Comparison of ENCODE assay signal across 26 cellular contexts in genomic region chr2:121231385-121232000, GRCh38.
"Had no signal": no experiment of that assay in that cellular context is flagged by ENCODE, and none has a peak within 500 bp of the region (broad histone marks: within the 10 kb centered on the region; RNA-seq: fewer than 3 reads in every experiment).

No MANE protein-coding gene starts in this region.

- H3K4me3 ChIP-seq: adrenal gland, breast epithelium had no signal

- DNase-seq: activated B cell treated with CpG ODN at 0.5 μM for 24 hours; activated CD4-positive, alpha-beta memory T cell treated with anti-CD3 and anti-CD28 coated beads for 36 hours; activated CD4-positive, alpha-beta T cell treated with anti-CD3 and anti-CD28 coated beads, Interleukin-2, amount 10 ng/mL, durations not matched to agents 7 days and 5 days; activated naive CD4-positive, alpha-beta T cell treated with anti-CD3 and anti-CD28 coated beads, Interleukin-2, amount 50 U/mL, for 16 hours; activated naive CD8-positive, alpha-beta T cell treated with anti-CD3 and anti-CD28 coated beads, Interleukin-2, amount 10 ng/mL, durations not matched to agents 7 days and 5 days; activated T-cell treated with anti-CD3 and anti-CD28 coated beads for 4 hours; activated T-cell treated with anti-CD3 and anti-CD28 coated beads, Interleukin-2, amount 50 U/mL, for 48 hours; adrenal gland; anterior cingulate cortex; caudate nucleus; Karpas-422; MM.1S; NCI-H146; NCI-H187 treated with DMSO at 0.1 percent for 48 hours; NCI-H2107; NCI-H2171 treated with DMSO at 0.1 percent for 48 hours; NCI-H226; NCI-H526; NCI-H774; NK-92 treated with Interleukin-12 subunit alpha and Interleukin-12 subunit beta, amount 100 ng/mL, for 24 hours; PC-3; SIG-M5; T-helper 17 cell; T-helper 9 cell had no signal

- ATAC-seq: activated T-helper 17 cell treated with anti-CD3 and anti-CD28 coated beads, Interleukin-2, amount 50 U/mL, for 72 hours; PC-3; T-helper 17 cell had no signal

- H3K36me3 ChIP-seq: adrenal gland, breast epithelium had no signal

- H3K4me1 ChIP-seq: adrenal gland, breast epithelium had no signal

- H3K27me3 ChIP-seq: adrenal gland, breast epithelium had no signal

- H3K27ac ChIP-seq: adrenal gland, breast epithelium had no signal

- H3K9me3 ChIP-seq: adrenal gland, breast epithelium had no signal
